Comparison of ENCODE assay signal across 34 cellular contexts in the genomic region with DNA sequence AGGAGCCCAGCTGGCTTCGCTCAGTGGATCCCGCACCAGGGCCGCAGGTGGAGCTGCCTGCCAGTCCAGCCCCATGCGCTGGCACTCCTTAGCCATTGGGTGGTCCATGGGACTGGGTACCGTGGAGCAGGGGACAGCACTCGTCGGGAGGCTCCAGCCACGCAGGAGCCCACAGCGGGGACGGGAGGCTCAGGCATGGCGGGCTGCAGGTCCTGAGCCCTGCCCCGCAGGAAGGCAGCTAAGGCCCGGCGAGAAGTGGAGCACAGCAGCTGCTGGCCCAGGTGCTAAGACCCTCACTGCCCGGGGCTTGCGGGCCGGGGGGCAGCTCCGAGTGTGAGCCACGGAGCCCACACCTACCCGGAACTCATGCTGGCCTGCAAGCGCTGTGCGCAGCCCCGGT. TPM values are rescaled to one million over a fixed set of nuclear protein-coding genes. Genes with fewer than 3 reads are reported as not detected.
"Had no signal": no experiment of that assay in that cellular context is flagged by ENCODE, and none has a peak within 500 bp of the region (broad histone marks: within the 10 kb centered on the region; RNA-seq: fewer than 3 reads in every experiment).

No MANE protein-coding gene starts in this region.

- H3K4me3 ChIP-seq: MG63, PC-9, SJCRH30, SK-N-MC had no signal

- H2AFZ ChIP-seq: PC-9 had no signal

- FAIRE-seq: RCC 7860 had no signal

- H3K9me3 ChIP-seq: MG63, SJCRH30 had no signal

- DNase-seq: Kasumi-1, MG63, NCI-H1048, NCI-H1092 treated with DMSO at 0.1 percent for 48 hours, NCI-H1105 treated with DMSO at 0.1 percent for 48 hours, NCI-H1417, NCI-H1436, NCI-H146, NCI-H1694, NCI-H187, NCI-H1930, NCI-H2029 treated with DMSO at 0.1 percent for 48 hours, NCI-H2081 treated with DMSO at 0.1 percent for 48 hours, NCI-H2107, NCI-H2171, NCI-H226, NCI-H446 treated with DMSO at 0.1 percent for 48 hours, NCI-H510A, NCI-H524, NCI-H526, NCI-H69, NCI-H748 treated with DMSO at 0.1 percent for 48 hours, NCI-H82, PC-9, SHP77, SIG-M5, SJCRH30 had no signal

- H3K36me3 ChIP-seq: MG63, SJCRH30 had no signal

- H3K27ac ChIP-seq: PC-9, RWPE1, SJCRH30, SK-N-MC had no signal

- H3K4me2 ChIP-seq: PC-9 had no signal

- ATAC-seq: Panc1, Right ventricle myocardium inferior, SK-N-SH treated with all-trans-retinoic acid at 6 μM for 48 hours had no signal

- H3K27me3 ChIP-seq: MG63, SJCRH30 had no signal

RNA-seq across cellular contexts. Expression of gene AKR1C1, which starts 25.9 kb away (rescaled TPM):
- total RNA-seq: OCI-LY7 had no signal
